ENCODE assay signal across 9 cellular contexts in the genomic region with DNA sequence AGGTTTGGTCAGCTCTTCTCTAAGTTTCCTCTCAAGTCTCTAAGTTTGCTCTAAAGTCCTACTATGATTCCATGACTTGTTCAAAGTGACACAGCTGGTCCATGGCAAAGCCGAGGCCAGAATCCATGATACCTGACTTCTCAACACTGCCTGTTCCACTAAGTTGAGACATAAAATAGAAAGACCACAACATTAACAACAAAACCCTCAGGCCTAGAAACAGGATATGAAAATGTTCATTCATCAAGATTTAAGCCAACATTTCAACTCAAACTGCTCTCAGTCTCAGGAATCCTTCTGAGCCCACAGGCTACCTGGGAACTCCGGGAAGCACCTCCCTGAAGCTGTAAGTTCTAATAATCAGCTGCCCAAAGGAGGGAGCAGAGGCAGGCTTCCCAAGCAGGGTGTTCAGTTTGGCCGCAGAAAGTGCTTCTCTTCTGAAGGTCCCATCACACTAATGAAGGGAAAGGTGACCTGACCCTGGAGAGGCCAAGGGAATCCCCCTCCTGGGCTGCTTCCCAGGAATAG.
DNase-seq lines count a peak whose midpoint lies in the region; ATAC-seq and TF ChIP-seq lines count a peak whose summit lies in the region.
"Had no signal": no experiment of that assay in that cellular context is flagged by ENCODE, and none has a peak within 500 bp of the region (broad histone marks: within the 10 kb centered on the region; RNA-seq: fewer than 3 reads in every experiment).

No MANE protein-coding gene starts in this region.

- intact Hi-C loops in tibial artery (cut with DNase I; ENCODE audit: low total_unique reads) = loop anchor here (10.0 kb wide), 1 partner anchor 61 kb away; the partner anchor contains the start of gene STK17A

- H3K9me3 ChIP-seq in mesenchymal stem cell (ENCODE audit: control insufficient read depth, low read length) (no peaks in the 10 kb centered on the region), tibial artery (no peaks in the 10 kb centered on the region)

- no peak overlapping the region for H2BK5ac ChIP-seq in mesenchymal stem cell (ENCODE audit: low read depth, low read length, poor library complexity, severe bottlenecking)

- H3K27ac ChIP-seq in mesenchymal stem cell (ENCODE audit: low read length, poor library complexity, severe bottlenecking) = peak overlapping the region; percentile 96
- H3K27ac ChIP-seq in tibial artery = peak overlapping the region; percentile 82 to 91

- H2AK5ac ChIP-seq in mesenchymal stem cell (ENCODE audit: low read length, severe bottlenecking) = peak overlapping the region; percentile 83

- H3K4me1 Mint-ChIP-seq in activated CD8-positive, alpha-beta memory T cell treated with anti-CD3 and anti-CD28 coated beads, Interleukin-2, amount 10 ng/mL, durations not matched to agents 7 days and 5 days = peaks cover 89% of the 10 kb centered on the region
- H3K4me1 Mint-ChIP-seq in activated naive CD8-positive, alpha-beta T cell treated with anti-CD3 and anti-CD28 coated beads for 36 hours = peaks cover 93% of the 10 kb centered on the region

- H3K79me1 ChIP-seq in mesenchymal stem cell (replicated peaks; ENCODE audit: low read length, poor library complexity, severe bottlenecking) = peaks cover 19% of the 10 kb centered on the region

- H3K9ac ChIP-seq in mesenchymal stem cell (ENCODE audit: low read length) = peak overlapping the region; percentile 77

- H3K27me3 ChIP-seq in mesenchymal stem cell (ENCODE audit: control insufficient read depth in 1 of 2, insufficient read depth in 1 of 2, low read length in 2 of 2) (no peaks in the 10 kb centered on the region), tibial artery (no peaks in the 10 kb centered on the region)

- peak overlapping the region; percentile 52 for H2BK15ac ChIP-seq in mesenchymal stem cell (ENCODE audit: low read depth, poor library complexity, severe bottlenecking)

- peak overlapping the region; percentile 21 for H2BK120ac ChIP-seq in mesenchymal stem cell (ENCODE audit: low read depth, low read length)

- peak overlapping the region; percentile 57 to 94 for H2BK12ac ChIP-seq in mesenchymal stem cell (ENCODE audit: low read length in 2 of 2)

- H3K36me3 ChIP-seq in mesenchymal stem cell (ENCODE audit: control insufficient read depth in 1 of 2, insufficient read depth in 2 of 2, low read depth in 1 of 2, low read length in 2 of 2) = peaks cover 21 to 31% of the 10 kb centered on the region in 2 experiments
- peaks cover 0 to 28% (median 16%) of the 10 kb centered on the region in 3 donors for H3K36me3 ChIP-seq in tibial artery

- H3K27me3 Mint-ChIP-seq in activated CD8-positive, alpha-beta memory T cell treated with anti-CD3 and anti-CD28 coated beads, Interleukin-2, amount 10 ng/mL, durations not matched to agents 7 days and 5 days = no peaks in the 10 kb centered on the region
- no peaks in the 10 kb centered on the region for H3K27me3 Mint-ChIP-seq in activated naive CD8-positive, alpha-beta T cell treated with anti-CD3 and anti-CD28 coated beads for 36 hours

- TF ChIP-seq CTCF in tibial artery (IDR thresholded peaks at IDR 0.05) = no peak

- H3K9me3 Mint-ChIP-seq in activated CD8-positive, alpha-beta memory T cell treated with anti-CD3 and anti-CD28 coated beads, Interleukin-2, amount 10 ng/mL, durations not matched to agents 7 days and 5 days (ENCODE audit: low read depth) = no peaks in the 10 kb centered on the region
- no peaks in the 10 kb centered on the region for H3K9me3 Mint-ChIP-seq in activated naive CD8-positive, alpha-beta T cell treated with anti-CD3 and anti-CD28 coated beads for 36 hours

- H3K14ac ChIP-seq in mesenchymal stem cell (ENCODE audit: low read length in 2 of 2) = peak overlapping the region in 1 of 2 experiments; percentile 68

- peak overlapping the region; percentile 97 for H3K27ac Mint-ChIP-seq in activated CD8-positive, alpha-beta memory T cell treated with anti-CD3 and anti-CD28 coated beads, Interleukin-2, amount 10 ng/mL, durations not matched to agents 7 days and 5 days
- peak overlapping the region; percentile 100 for H3K27ac Mint-ChIP-seq in activated naive CD8-positive, alpha-beta T cell treated with anti-CD3 and anti-CD28 coated beads for 36 hours

- WGBS in mesenchymal stem cell = 98% methylated on average over 3 of the region's 3 CpGs

- no peak overlapping the region for H3K4me2 ChIP-seq in mesenchymal stem cell (ENCODE audit: low read length, poor library complexity, severe bottlenecking)

- peak overlapping the region; percentile 73 to 90 for H3K18ac ChIP-seq in mesenchymal stem cell (ENCODE audit: low read depth in 1 of 2, low read length in 2 of 2)

- no peak for DNase-seq in activated CD8-positive, alpha-beta memory T cell treated with anti-CD3 and anti-CD28 coated beads, Interleukin-2, amount 10 ng/mL, durations not matched to agents 7 days and 5 days
- DNase-seq in activated CD8-positive, alpha-beta memory T cell treated with anti-CD3 and anti-CD28 coated beads, Interleukin-2, amount 50 U/mL, for 48 hours = no peak
- DNase-seq in activated naive CD8-positive, alpha-beta T cell treated with anti-CD3 and anti-CD28 coated beads for 36 hours = no peak
- DNase-seq in mesenchymal stem cell (peak; percentile 37), tibial artery (no peak), iPS-NIHi7 (ENCODE audit: extremely low spot score) (no peak), mucosa of gallbladder (ENCODE audit: low spot score) (no peak)
- DNase-seq: ACHN had no signal

- peak overlapping the region; percentile 9 for H4K91ac ChIP-seq in mesenchymal stem cell (ENCODE audit: low read length)

- peaks cover 26% of the 10 kb centered on the region for H3K4me1 ChIP-seq in mesenchymal stem cell (ENCODE audit: control insufficient read depth, insufficient read depth, low read depth, low read length)
- peaks cover 0 to 79% (median 61%) of the 10 kb centered on the region in 4 donors for H3K4me1 ChIP-seq in tibial artery

- H3K4me3 Mint-ChIP-seq in activated CD8-positive, alpha-beta memory T cell treated with anti-CD3 and anti-CD28 coated beads, Interleukin-2, amount 10 ng/mL, durations not matched to agents 7 days and 5 days = peak overlapping the region; percentile 76
- peak overlapping the region; percentile 18 for H3K4me3 Mint-ChIP-seq in activated naive CD8-positive, alpha-beta T cell treated with anti-CD3 and anti-CD28 coated beads for 36 hours

- H3K4ac ChIP-seq in mesenchymal stem cell (ENCODE audit: low read depth in 1 of 2, low read length in 2 of 2) = peak overlapping the region; percentile 18 to 97

- CTCF ChIA-PET in activated CD8-positive, alpha-beta memory T cell treated with anti-CD3 and anti-CD28 coated beads, Interleukin-2, amount 10 ng/mL, durations not matched to agents 7 days and 5 days (lab: Charles Lee) = interaction anchor here (1.2 to 11.0 kb wide), 8 partner anchors 44 to 194 kb away, joined by 3 to 90 read pairs (median 4); partner anchors contain the start of gene STK17A

- H3K23ac ChIP-seq in mesenchymal stem cell (ENCODE audit: low read length in 2 of 2) = peak overlapping the region in 1 of 2 experiments; percentile 28

- H3K4me3 ChIP-seq in mesenchymal stem cell (ENCODE audit: insufficient read depth in 1 of 2, low read depth in 1 of 2, low read length in 2 of 2) (no peak overlapping the region), tibial artery (no peak overlapping the region)

- peaks cover 46% of the 10 kb centered on the region for H3K36me3 Mint-ChIP-seq in activated CD8-positive, alpha-beta memory T cell treated with anti-CD3 and anti-CD28 coated beads, Interleukin-2, amount 10 ng/mL, durations not matched to agents 7 days and 5 days
- peaks cover 59% of the 10 kb centered on the region for H3K36me3 Mint-ChIP-seq in activated naive CD8-positive, alpha-beta T cell treated with anti-CD3 and anti-CD28 coated beads for 36 hours

- no peak overlapping the region for H2AFZ ChIP-seq in mesenchymal stem cell (ENCODE audit: low read depth, low read length)

- peak overlapping the region; percentile 20 for H4K8ac ChIP-seq in mesenchymal stem cell (ENCODE audit: low read length)

- no peak for ATAC-seq in activated CD8-positive, alpha-beta memory T cell treated with anti-CD3 and anti-CD28 coated beads, Interleukin-2, amount 10 ng/mL, durations not matched to agents 7 days and 5 days
- ATAC-seq in GM18909 (IDR thresholded peaks at IDR 0.05; ENCODE audit: poor library complexity, unreplicated experiment) = no peak
